ENCODE assay signal across 1 cellular context in the genomic region with DNA sequence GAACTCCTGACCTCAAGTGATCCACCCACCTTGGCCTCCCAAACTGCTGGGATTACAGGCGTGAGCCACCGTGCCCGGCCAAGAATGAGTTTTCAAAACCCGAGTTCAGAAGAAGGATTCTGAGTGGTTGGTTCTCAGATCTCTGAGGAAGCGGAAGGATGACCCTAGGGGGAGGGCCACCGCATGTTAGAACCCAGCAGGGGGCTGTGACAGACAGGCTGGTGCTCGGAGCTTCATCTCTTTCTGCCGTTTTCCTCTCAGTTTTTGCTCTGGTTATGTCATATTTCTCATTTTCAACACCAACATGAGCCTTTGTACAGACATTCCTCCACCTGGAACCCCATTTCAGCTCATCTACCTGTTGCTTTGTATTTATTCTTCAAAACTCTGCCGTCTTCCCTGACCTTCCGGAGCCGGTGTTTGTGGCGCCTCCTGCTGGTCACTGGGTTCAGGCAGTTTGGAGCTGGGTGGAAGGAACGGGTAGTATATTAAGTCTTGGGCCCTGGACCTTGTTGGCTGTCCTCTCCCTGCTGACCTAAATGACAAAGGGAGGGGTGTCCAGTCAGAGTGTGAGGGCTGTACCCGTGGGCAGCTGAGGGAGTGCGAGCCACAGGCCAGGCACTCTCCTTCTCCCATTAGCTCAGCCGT.
TF ChIP-seq lines count a peak whose summit lies in the region.

A gene with protein sequence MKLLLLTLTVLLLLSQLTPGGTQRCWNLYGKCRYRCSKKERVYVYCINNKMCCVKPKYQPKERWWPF (plus strand): TSS at position 621 of the 648 bp plus-strand sequence. CDS start 67 bp downstream, outside the sequence.

TF ChIP-seq in GM23338, 12 proteins besides CTCF, POLR2A, EP300 and RAD21:
- TF ChIP-seq, protein P1, sequence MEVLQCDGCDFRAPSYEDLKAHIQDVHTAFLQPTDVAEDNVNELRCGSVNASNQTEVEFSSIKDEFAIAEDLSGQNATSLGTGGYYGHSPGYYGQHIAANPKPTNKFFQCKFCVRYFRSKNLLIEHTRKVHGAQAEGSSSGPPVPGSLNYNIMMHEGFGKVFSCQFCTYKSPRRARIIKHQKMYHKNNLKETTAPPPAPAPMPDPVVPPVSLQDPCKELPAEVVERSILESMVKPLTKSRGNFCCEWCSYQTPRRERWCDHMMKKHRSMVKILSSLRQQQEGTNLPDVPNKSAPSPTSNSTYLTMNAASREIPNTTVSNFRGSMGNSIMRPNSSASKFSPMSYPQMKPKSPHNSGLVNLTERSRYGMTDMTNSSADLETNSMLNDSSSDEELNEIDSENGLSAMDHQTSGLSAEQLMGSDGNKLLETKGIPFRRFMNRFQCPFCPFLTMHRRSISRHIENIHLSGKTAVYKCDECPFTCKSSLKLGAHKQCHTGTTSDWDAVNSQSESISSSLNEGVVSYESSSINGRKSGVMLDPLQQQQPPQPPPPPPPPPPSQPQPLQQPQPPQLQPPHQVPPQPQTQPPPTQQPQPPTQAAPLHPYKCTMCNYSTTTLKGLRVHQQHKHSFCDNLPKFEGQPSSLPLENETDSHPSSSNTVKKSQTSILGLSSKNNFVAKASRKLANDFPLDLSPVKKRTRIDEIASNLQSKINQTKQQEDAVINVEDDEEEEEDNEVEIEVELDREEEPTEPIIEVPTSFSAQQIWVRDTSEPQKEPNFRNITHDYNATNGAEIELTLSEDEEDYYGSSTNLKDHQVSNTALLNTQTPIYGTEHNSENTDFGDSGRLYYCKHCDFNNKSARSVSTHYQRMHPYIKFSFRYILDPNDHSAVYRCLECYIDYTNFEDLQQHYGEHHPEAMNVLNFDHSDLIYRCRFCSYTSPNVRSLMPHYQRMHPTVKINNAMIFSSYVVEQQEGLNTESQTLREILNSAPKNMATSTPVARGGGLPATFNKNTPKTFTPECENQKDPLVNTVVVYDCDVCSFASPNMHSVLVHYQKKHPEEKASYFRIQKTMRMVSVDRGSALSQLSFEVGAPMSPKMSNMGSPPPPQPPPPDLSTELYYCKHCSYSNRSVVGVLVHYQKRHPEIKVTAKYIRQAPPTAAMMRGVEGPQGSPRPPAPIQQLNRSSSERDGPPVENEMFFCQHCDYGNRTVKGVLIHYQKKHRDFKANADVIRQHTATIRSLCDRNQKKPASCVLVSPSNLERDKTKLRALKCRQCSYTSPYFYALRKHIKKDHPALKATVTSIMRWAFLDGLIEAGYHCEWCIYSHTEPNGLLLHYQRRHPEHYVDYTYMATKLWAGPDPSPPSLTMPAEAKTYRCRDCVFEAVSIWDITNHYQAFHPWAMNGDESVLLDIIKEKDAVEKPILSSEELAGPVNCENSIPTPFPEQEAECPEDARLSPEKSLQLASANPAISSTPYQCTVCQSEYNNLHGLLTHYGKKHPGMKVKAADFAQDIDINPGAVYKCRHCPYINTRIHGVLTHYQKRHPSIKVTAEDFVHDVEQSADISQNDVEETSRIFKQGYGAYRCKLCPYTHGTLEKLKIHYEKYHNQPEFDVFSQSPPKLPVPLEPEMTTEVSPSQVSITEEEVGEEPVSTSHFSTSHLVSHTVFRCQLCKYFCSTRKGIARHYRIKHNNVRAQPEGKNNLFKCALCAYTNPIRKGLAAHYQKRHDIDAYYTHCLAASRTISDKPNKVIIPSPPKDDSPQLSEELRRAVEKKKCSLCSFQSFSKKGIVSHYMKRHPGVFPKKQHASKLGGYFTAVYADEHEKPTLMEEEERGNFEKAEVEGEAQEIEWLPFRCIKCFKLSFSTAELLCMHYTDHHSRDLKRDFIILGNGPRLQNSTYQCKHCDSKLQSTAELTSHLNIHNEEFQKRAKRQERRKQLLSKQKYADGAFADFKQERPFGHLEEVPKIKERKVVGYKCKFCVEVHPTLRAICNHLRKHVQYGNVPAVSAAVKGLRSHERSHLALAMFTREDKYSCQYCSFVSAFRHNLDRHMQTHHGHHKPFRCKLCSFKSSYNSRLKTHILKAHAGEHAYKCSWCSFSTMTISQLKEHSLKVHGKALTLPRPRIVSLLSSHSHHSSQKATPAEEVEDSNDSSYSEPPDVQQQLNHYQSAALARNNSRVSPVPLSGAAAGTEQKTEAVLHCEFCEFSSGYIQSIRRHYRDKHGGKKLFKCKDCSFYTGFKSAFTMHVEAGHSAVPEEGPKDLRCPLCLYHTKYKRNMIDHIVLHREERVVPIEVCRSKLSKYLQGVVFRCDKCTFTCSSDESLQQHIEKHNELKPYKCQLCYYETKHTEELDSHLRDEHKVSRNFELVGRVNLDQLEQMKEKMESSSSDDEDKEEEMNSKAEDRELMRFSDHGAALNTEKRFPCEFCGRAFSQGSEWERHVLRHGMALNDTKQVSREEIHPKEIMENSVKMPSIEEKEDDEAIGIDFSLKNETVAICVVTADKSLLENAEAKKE (CRISPR knock-in tag; IDR thresholded peaks at IDR 0.05), result no peak
- no peak for TF ChIP-seq NANOG (IDR thresholded peaks at IDR 0.05; ENCODE audit: borderline replicate concordance)
- TF ChIP-seq CREB1 (CRISPR knock-in tag; IDR thresholded peaks at IDR 0.05; ENCODE audit: low read depth), result no peak
- TF ChIP-seq, protein P2, sequence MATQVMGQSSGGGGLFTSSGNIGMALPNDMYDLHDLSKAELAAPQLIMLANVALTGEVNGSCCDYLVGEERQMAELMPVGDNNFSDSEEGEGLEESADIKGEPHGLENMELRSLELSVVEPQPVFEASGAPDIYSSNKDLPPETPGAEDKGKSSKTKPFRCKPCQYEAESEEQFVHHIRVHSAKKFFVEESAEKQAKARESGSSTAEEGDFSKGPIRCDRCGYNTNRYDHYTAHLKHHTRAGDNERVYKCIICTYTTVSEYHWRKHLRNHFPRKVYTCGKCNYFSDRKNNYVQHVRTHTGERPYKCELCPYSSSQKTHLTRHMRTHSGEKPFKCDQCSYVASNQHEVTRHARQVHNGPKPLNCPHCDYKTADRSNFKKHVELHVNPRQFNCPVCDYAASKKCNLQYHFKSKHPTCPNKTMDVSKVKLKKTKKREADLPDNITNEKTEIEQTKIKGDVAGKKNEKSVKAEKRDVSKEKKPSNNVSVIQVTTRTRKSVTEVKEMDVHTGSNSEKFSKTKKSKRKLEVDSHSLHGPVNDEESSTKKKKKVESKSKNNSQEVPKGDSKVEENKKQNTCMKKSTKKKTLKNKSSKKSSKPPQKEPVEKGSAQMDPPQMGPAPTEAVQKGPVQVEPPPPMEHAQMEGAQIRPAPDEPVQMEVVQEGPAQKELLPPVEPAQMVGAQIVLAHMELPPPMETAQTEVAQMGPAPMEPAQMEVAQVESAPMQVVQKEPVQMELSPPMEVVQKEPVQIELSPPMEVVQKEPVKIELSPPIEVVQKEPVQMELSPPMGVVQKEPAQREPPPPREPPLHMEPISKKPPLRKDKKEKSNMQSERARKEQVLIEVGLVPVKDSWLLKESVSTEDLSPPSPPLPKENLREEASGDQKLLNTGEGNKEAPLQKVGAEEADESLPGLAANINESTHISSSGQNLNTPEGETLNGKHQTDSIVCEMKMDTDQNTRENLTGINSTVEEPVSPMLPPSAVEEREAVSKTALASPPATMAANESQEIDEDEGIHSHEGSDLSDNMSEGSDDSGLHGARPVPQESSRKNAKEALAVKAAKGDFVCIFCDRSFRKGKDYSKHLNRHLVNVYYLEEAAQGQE (IDR thresholded peaks at IDR 0.05; ENCODE audit: unreplicated experiment), result no peak
- no peak for TF ChIP-seq POLR2AphosphoS5 (IDR thresholded peaks at IDR 0.05; ENCODE audit: low read depth)
- no peak for TF ChIP-seq ZNF114 (CRISPR knock-in tag; IDR thresholded peaks at IDR 0.05)
- TF ChIP-seq, protein P3, sequence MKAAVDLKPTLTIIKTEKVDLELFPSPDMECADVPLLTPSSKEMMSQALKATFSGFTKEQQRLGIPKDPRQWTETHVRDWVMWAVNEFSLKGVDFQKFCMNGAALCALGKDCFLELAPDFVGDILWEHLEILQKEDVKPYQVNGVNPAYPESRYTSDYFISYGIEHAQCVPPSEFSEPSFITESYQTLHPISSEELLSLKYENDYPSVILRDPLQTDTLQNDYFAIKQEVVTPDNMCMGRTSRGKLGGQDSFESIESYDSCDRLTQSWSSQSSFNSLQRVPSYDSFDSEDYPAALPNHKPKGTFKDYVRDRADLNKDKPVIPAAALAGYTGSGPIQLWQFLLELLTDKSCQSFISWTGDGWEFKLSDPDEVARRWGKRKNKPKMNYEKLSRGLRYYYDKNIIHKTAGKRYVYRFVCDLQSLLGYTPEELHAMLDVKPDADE (IDR thresholded peaks at IDR 0.05), result no peak
- no peak for TF ChIP-seq ZNF331 (CRISPR knock-in tag; IDR thresholded peaks at IDR 0.05; ENCODE audit: low read depth)
- no peak for TF ChIP-seq EZH2 (IDR thresholded peaks at IDR 0.05; ENCODE audit: low read depth, unreplicated experiment)
- TF ChIP-seq JUNB (IDR thresholded peaks at IDR 0.05; ENCODE audit: unreplicated experiment), result no peak
- no peak for TF ChIP-seq EZH2phosphoT487 (IDR thresholded peaks at IDR 0.05; ENCODE audit: unreplicated experiment)
- no peak for TF ChIP-seq STAT1 (IDR thresholded peaks at IDR 0.05; ENCODE audit: unreplicated experiment)
